24 cellular contexts compared by ENCODE assay signal in genomic region chr15:51444112-51444511, GRCh38.
"Had no signal": no experiment of that assay in that cellular context is flagged by ENCODE, and none has a peak within 500 bp of the region (broad histone marks: within the 10 kb centered on the region; RNA-seq: fewer than 3 reads in every experiment).

No MANE protein-coding gene starts in this region.

- H3K27ac Mint-ChIP-seq: immature natural killer cell; naive thymus-derived CD8-positive, alpha-beta T cell; nephron; stimulated activated naive B cell treated with anti-CD40 and anti-IgM and Interleukin-4, amounts not matched to agents 10 μg/mL and 1 μg/mL and 100 μg/mL, for 72 hours; stimulated activated naive CD8-positive, alpha-beta T cell treated with anti-CD3 and anti-CD28 coated beads, Interleukin-15, Interleukin-2, amounts not matched to agents 100 ng/mL and 50 ng/mL, for 24 hours had no signal

- H3K9me3 Mint-ChIP-seq: immature natural killer cell; stimulated activated naive B cell treated with anti-CD40 and anti-IgM and Interleukin-4, amounts not matched to agents 10 μg/mL and 1 μg/mL and 100 μg/mL, for 72 hours; stimulated activated naive CD8-positive, alpha-beta T cell treated with anti-CD3 and anti-CD28 coated beads, Interleukin-15, Interleukin-2, amounts not matched to agents 100 ng/mL and 50 ng/mL, for 24 hours had no signal

- DNase-seq: hypothalamus; immature natural killer cell; kidney; left colon; lower lobe of right lung; mammary epithelial cell; mesenchymal stem cell; naive thymus-derived CD8-positive, alpha-beta T cell; ovary; retina; right cardiac atrium; stimulated activated CD4-positive, alpha-beta T cell treated with anti-CD3 and anti-CD28 coated beads, Interleukin-12 subunit alpha, Interleukin-12 subunit beta, amount 100 ng/mL, for 4 hours; stimulated activated CD4-positive, alpha-beta T cell treated with anti-CD3 and anti-CD28 coated beads, Interleukin-15, amount 100 ng/mL, for 24 hours; stimulated activated CD4-positive, alpha-beta T cell treated with anti-CD3 and anti-CD28 coated beads, Interleukin-2, amount 100 ng/mL, for 24 hours; stimulated activated CD4-positive, alpha-beta T cell treated with anti-CD3 and anti-CD28 coated beads, Interleukin-4, amount 100 ng/mL, for 1 hour; stimulated activated naive B cell treated with anti-CD40 and anti-IgM and Interleukin-4, amounts not matched to agents 10 μg/mL and 1 μg/mL and 100 μg/mL, for 72 hours; tibial artery; trophoblast cell; upper lobe of right lung had no signal

- H3K4me1 Mint-ChIP-seq: immature natural killer cell; naive thymus-derived CD8-positive, alpha-beta T cell; nephron; neural crest cell had no signal

- H3K36me3 Mint-ChIP-seq: stimulated activated naive B cell treated with anti-CD40 and anti-IgM and Interleukin-4, amounts not matched to agents 10 μg/mL and 1 μg/mL and 100 μg/mL, for 72 hours had no signal

- ATAC-seq: left lung; naive thymus-derived CD8-positive, alpha-beta T cell; sciatic nerve; stimulated activated naive B cell treated with anti-CD40 and anti-IgM and Interleukin-4, amounts not matched to agents 10 μg/mL and 1 μg/mL and 100 μg/mL, for 72 hours had no signal

- H3K4me3 Mint-ChIP-seq: immature natural killer cell; naive thymus-derived CD8-positive, alpha-beta T cell; nephron; neural crest cell; stimulated activated naive B cell treated with anti-CD40 and anti-IgM and Interleukin-4, amounts not matched to agents 10 μg/mL and 1 μg/mL and 100 μg/mL, for 72 hours; stimulated activated naive CD8-positive, alpha-beta T cell treated with anti-CD3 and anti-CD28 coated beads, Interleukin-15, Interleukin-2, amounts not matched to agents 100 ng/mL and 50 ng/mL, for 24 hours had no signal
